ENCODE assay signal across 2 cellular contexts in genomic region chr6:107811591-107812218, GRCh38.
TF ChIP-seq lines count a peak whose summit lies in the region.

No MANE protein-coding gene starts in this region.

TF ChIP-seq in IMR-90, 13 proteins besides CTCF, POLR2A, EP300 and RAD21:
- TF ChIP-seq MAFK (IDR thresholded peaks at IDR 0.05; ENCODE audit: low read depth, low read length): peak; percentile 78
- no peak for TF ChIP-seq CHD1 (IDR thresholded peaks at IDR 0.05; ENCODE audit: low read depth, low read length)
- no peak for TF ChIP-seq CEBPB (IDR thresholded peaks at IDR 0.05; ENCODE audit: low read depth, low read length)

TF ChIP-seq in K562, 482 proteins besides CTCF, POLR2A, EP300 and RAD21:
- TF ChIP-seq ETV6 (IDR thresholded peaks at IDR 0.05; ENCODE audit: borderline replicate concordance in 1 of 2, low read depth in 2 of 2, low read length in 1 of 2): no peak
- TF ChIP-seq ETV6 (CRISPR knock-in tag; IDR thresholded peaks at IDR 0.05; ENCODE audit: borderline replicate concordance): no peak
- TF ChIP-seq ZNF316 (IDR thresholded peaks at IDR 0.05): peak; percentile 26; the same call in 1 of the 2 replicates
- TF ChIP-seq C11orf30 (IDR thresholded peaks at IDR 0.05; ENCODE audit: low read depth): peak; percentile 16; the same call in 1 of the 2 replicates
- peak; percentile 17; the same call in 1 of the 2 replicates for TF ChIP-seq MAFG (tag; conservative IDR thresholded peaks at IDR 0.05)
